Comparison of ENCODE assay signal across 21 cellular contexts in genomic region chr3:64677961-64678716, GRCh38. TPM values are rescaled to one million over a fixed set of nuclear protein-coding genes. Genes with fewer than 3 reads are reported as not detected.
DNase-seq lines count a peak whose midpoint lies in the region; ATAC-seq, FAIRE-seq and TF ChIP-seq lines count a peak whose summit lies in the region.
"Had no signal": no experiment of that assay in that cellular context is flagged by ENCODE, and none has a peak within 500 bp of the region (broad histone marks: within the 10 kb centered on the region; RNA-seq: fewer than 3 reads in every experiment).

No MANE protein-coding gene starts in this region.

- CTCF ChIA-PET in HepG2 (lab: Yijun Ruan, JAX; ENCODE audit: low intra/inter-chr PET ratio, low total read pairs), result no interaction called here

- H3K4me2 ChIP-seq in HepG2 (ENCODE audit: low read depth, low read length), result no peak overlapping the region

- TF ChIP-seq EP300 in HepG2 (IDR thresholded peaks at IDR 0.05; ENCODE audit: low read depth in 2 of 2, low read length in 2 of 2), result no peak
- no peak for TF ChIP-seq EP300 in HepG2 (CRISPR knock-in tag; IDR thresholded peaks at IDR 0.05; ENCODE audit: borderline replicate concordance)

- no peak for TF ChIP-seq POLR2A in HepG2 (IDR thresholded peaks at IDR 0.05; ENCODE audit: insufficient read depth in 1 of 2, low read depth in 2 of 2, low read length in 2 of 2)

- no peak for ATAC-seq in thoracic aorta (ENCODE audit: insufficient number of reproducible peaks, low FRiP score, low read depth)
- no peak for ATAC-seq in HepG2
- ATAC-seq in upper lobe of right lung, result no peak

- no peak for TF ChIP-seq RAD21 in HepG2 (CRISPR knock-in tag; IDR thresholded peaks at IDR 0.05)

- POLR2A ChIA-PET in HepG2 (lab: Yijun Ruan, JAX), result no interaction called here

- FAIRE-seq in bronchial epithelial cell (lab: Jason Lieb, UNC) (peak; percentile 32), HepG2 (lab: Jason Lieb, UNC) (no peak)

- DNase-seq in bronchial epithelial cell (ENCODE audit: low read depth) (no peak), thoracic aorta (ENCODE audit: low spot score) (no peak), HepG2 (ENCODE audit: low spot score) (no peak), upper lobe of right lung (no peak), DMS79 (lab: John Stamatoyannopoulos, UW) (no peak)
- DNase-seq: ACHN; C1 segment of cervical spinal cord; CD8-positive, alpha-beta memory T cell; DMS53; H7; KBM-7; NCI-H1105; NCI-H1694; NCI-H2081 treated with DMSO at 0.1 percent for 48 hours; NCI-H510A; NCI-H774; SHP77 had no signal

- no peak overlapping the region; the same call in 1 of the 2 replicates for H3K27ac ChIP-seq in HUES64 (ENCODE audit: low read depth, low read length)
- H3K27ac ChIP-seq in thoracic aorta, result peak overlapping the region; percentile 41 to 52
- H3K27ac ChIP-seq in HepG2 (ENCODE audit: extremely low read length, insufficient read depth, low read length), result no peak overlapping the region
- no peak overlapping the region for H3K27ac ChIP-seq in upper lobe of right lung
- H3K27ac ChIP-seq: HL-60 had no signal

- no peaks in the 10 kb centered on the region for H3K9me3 ChIP-seq in HUES64 (ENCODE audit: insufficient read depth, low read depth, low read length)
- no peaks in the 10 kb centered on the region for H3K9me3 ChIP-seq in iPS-18c (ENCODE audit: control insufficient read depth, insufficient read depth, low read length)
- H3K9me3 ChIP-seq in thoracic aorta, result no peaks in the 10 kb centered on the region
- H3K9me3 ChIP-seq in HepG2 (ENCODE audit: low read length), result no peaks in the 10 kb centered on the region
- H3K9me3 ChIP-seq in upper lobe of right lung, result no peaks in the 10 kb centered on the region

- intact Hi-C loops in HepG2 (cut with micrococcal nuclease; ENCODE audit: unreplicated experiment), result no loop called here
- intact Hi-C loops in upper lobe of right lung (cut with DNase I), result no loop called here

- H3K27me3 ChIP-seq in HUES64 (ENCODE audit: insufficient read depth, low read length) (peaks cover 43% of the 10 kb centered on the region), bronchial epithelial cell (ENCODE audit: control insufficient read depth, insufficient read depth, low read length) (no peaks in the 10 kb centered on the region), thoracic aorta (replicated peaks; ENCODE audit: insufficient read depth) (no peaks in the 10 kb centered on the region), HepG2 (ENCODE audit: control insufficient read depth in 1 of 2, insufficient read depth in 2 of 2, low read length in 2 of 2) (no peaks in the 10 kb centered on the region), upper lobe of right lung (no peaks in the 10 kb centered on the region)

- whole genome bisulfite sequencing in HUES64, result 43% methylated on average over 2 of the region's 2 CpGs
- WGBS in HepG2 (ENCODE audit: low lambda C conversion rate), result 80% methylated on average over 1 of the region's 2 CpGs

- H4K20me1 ChIP-seq in HepG2 (ENCODE audit: insufficient read depth, low read length), result no peaks in the 10 kb centered on the region

- H3K4me3 ChIP-seq in HUES64 (ENCODE audit: low read length), result peak overlapping the region; percentile 19; the same call in 1 of the 2 replicates
- no peak overlapping the region for H3K4me3 ChIP-seq in bronchial epithelial cell (ENCODE audit: low read depth, low read length)
- H3K4me3 ChIP-seq in iPS-18c (ENCODE audit: insufficient read depth, low read depth, low read length), result peak overlapping the region; percentile 22
- H3K4me3 ChIP-seq in thoracic aorta, result no peak overlapping the region
- no peak overlapping the region for H3K4me3 ChIP-seq in HepG2 (replicated peaks in 1 of 3; ENCODE audit: insufficient read depth in 1 of 3, low read depth in 2 of 3, low read length in 3 of 3)
- no peak overlapping the region for H3K4me3 ChIP-seq in upper lobe of right lung

- H2AFZ ChIP-seq in HepG2 (ENCODE audit: low read length), result no peak overlapping the region

- BruUV-seq in HepG2 (replicated peaks; lab: Mats Ljungman, UMichigan), result no TSS peak

- TF ChIP-seq CTCF in bronchial epithelial cell (IDR thresholded peaks at IDR 0.05; ENCODE audit: insufficient read depth, low read length, severe bottlenecking) (no peak), thoracic aorta (IDR thresholded peaks at IDR 0.05) (no peak), HepG2 (CRISPR knock-in tag; IDR thresholded peaks at IDR 0.05) (no peak), upper lobe of right lung (IDR thresholded peaks at IDR 0.05) (no peak)

- H3K4me1 ChIP-seq in HUES64 (ENCODE audit: insufficient read depth, low read length) (peaks cover 47% of the 10 kb centered on the region), thoracic aorta (ENCODE audit: control insufficient read depth in 1 of 2, low read depth in 2 of 2) (peaks cover 18 to 69% of the 10 kb centered on the region in 2 donors), HepG2 (ENCODE audit: insufficient read depth, low read length) (no peaks in the 10 kb centered on the region), upper lobe of right lung (no peaks in the 10 kb centered on the region)

- H3K9ac ChIP-seq in HUES64 (ENCODE audit: low read depth, low read length) (no peak overlapping the region), HepG2 (ENCODE audit: insufficient read depth, low read depth, low read length) (no peak overlapping the region)

- peaks cover 4% of the 10 kb centered on the region; the same call in 1 of the 2 replicates for H3K36me3 ChIP-seq in HUES64 (ENCODE audit: insufficient read depth, low read length)
- no peaks in the 10 kb centered on the region for H3K36me3 ChIP-seq in bronchial epithelial cell (ENCODE audit: control insufficient read depth, insufficient read depth, low read length)
- H3K36me3 ChIP-seq in thoracic aorta, result no peaks in the 10 kb centered on the region
- no peaks in the 10 kb centered on the region for H3K36me3 ChIP-seq in HepG2 (replicated peaks in 1 of 2; ENCODE audit: control insufficient read depth in 1 of 2, insufficient read depth in 2 of 2, low read length in 2 of 2)
- peaks cover 10% of the 10 kb centered on the region for H3K36me3 ChIP-seq in upper lobe of right lung

- in situ Hi-C loops in HepG2 (cut with HindIII; ENCODE audit: extremely low pct_ligation_motif_present, low pct_unique_long_range_greater_than_20kb), result no loop called here

- H3K79me2 ChIP-seq in HepG2 (ENCODE audit: insufficient read depth, low read length), result no peaks in the 10 kb centered on the region

TF ChIP-seq in HepG2, 621 proteins besides CTCF, POLR2A, EP300 and RAD21 (continues in another document):
- TF ChIP-seq MLLT10 (CRISPR knock-in tag; IDR thresholded peaks at IDR 0.05) (no peak), EHMT2 (IDR thresholded peaks at IDR 0.05; ENCODE audit: borderline replicate concordance, low read depth, low read length) (no peak), ZFYVE20 (CRISPR knock-in tag; IDR thresholded peaks at IDR 0.05; ENCODE audit: borderline replicate concordance, low read depth) (no peak), ZNF543 (CRISPR knock-in tag; IDR thresholded peaks at IDR 0.05) (no peak), MED1 (CRISPR knock-in tag; IDR thresholded peaks at IDR 0.05) (no peak), BCL6 (CRISPR knock-in tag; IDR thresholded peaks at IDR 0.05) (no peak), REXO4 (CRISPR knock-in tag; IDR thresholded peaks at IDR 0.05; ENCODE audit: borderline replicate concordance) (no peak)

RNA-seq across cellular contexts. Expression of gene ADAMTS9, which starts 9.7 kb away (rescaled TPM):
- 4.4 TPM for polyA plus RNA-seq in HUES64 (2013, experiment 1 of 2)
- 7.8 TPM for polyA plus RNA-seq in HUES64 (2013, experiment 2 of 2)
- total RNA-seq in bronchial epithelial cell, result 0.26 and 0.77 TPM in 2 replicates
- 100 to 1,000 TPM; 104 to 420 TPM for total RNA-seq in thoracic aorta
- 0.02 TPM in 1 of 2 replicates, not detected in the other for total RNA-seq in HepG2 (2016; rRNA removed; fragmentation: Illumina TruSeq; extraction: Trizol)
- not detected in 2 replicates for total RNA-seq in HepG2 (2016; cell fraction: cytosol; rRNA removed; fragmentation: Illumina TruSeq; extraction: Trizol; ENCODE audit: low read depth)
- 0.06 TPM in 1 of 2 replicates, not detected in the other for total RNA-seq in HepG2 (2016; cell fraction: insoluble cytoplasmic fraction; rRNA removed; fragmentation: Illumina TruSeq; extraction: Trizol)
- not detected in 2 replicates for total RNA-seq in HepG2 (2016; cell fraction: membrane; rRNA removed; fragmentation: Illumina TruSeq; extraction: Trizol)
- total RNA-seq in HepG2 (2016; cell fraction: nucleus; rRNA removed; fragmentation: Illumina TruSeq; extraction: Trizol), result 0.12 TPM in 1 of 2 replicates, not detected in the other
- 0.09 TPM in 1 of 2 replicates, not detected in the other for polyA plus RNA-seq in HepG2 (2011; rRNA removed)
- 0.01 TPM in 1 of 2 replicates, not detected in the other for polyA plus RNA-seq in HepG2 (2011; cell fraction: cytosol; rRNA removed)
- 0.02 and 0.05 TPM in 2 replicates for polyA plus RNA-seq in HepG2 (2011; cell fraction: nucleus; rRNA removed)
- polyA plus RNA-seq in HepG2 (2012), result 0.08 TPM in 1 of 2 replicates, not detected in the other
- not detected in 2 replicates for polyA plus RNA-seq in HepG2 (2016; cell fraction: cytosol; fragmentation: Illumina TruSeq; extraction: Trizol; ENCODE audit: low read depth)
- not detected in 2 replicates for polyA plus RNA-seq in HepG2 (2016; cell fraction: insoluble cytoplasmic fraction; fragmentation: Illumina TruSeq; extraction: Trizol; ENCODE audit: low read depth)
- polyA plus RNA-seq in HepG2 (2016; cell fraction: membrane; fragmentation: Illumina TruSeq; extraction: Trizol; ENCODE audit: low read depth), result not detected in 2 replicates
- polyA plus RNA-seq in HepG2 (2016; cell fraction: nucleus; fragmentation: Illumina TruSeq; extraction: Trizol; ENCODE audit: insufficient read depth, low read depth), result not detected in 2 replicates
- not detected in 2 replicates for polyA minus RNA-seq in HepG2 (2011; rRNA and poly(A)+ RNA removed; ENCODE audit: low replicate concordance)
- polyA minus RNA-seq in HepG2 (2011; cell fraction: cytosol; rRNA and poly(A)+ RNA removed), result not detected in 2 replicates
- 0.13 and 0.25 TPM in 2 replicates for polyA minus RNA-seq in HepG2 (2011; cell fraction: nucleus; rRNA and poly(A)+ RNA removed)
- total RNA-seq in upper lobe of right lung, result 30.1 TPM
- total RNA-seq: CD8-positive, alpha-beta memory T cell; OCI-LY7 had no signal
- polyA plus RNA-seq: CD8-positive, alpha-beta memory T cell had no signal

Comparison
In these comparisons a context has a peak if more than half of its experiments do, and no peak if none do; other contexts are left out.
1. H3K27ac ChIP-seq: peak in thoracic aorta (2 of 2); none in HUES64 (single experiment), HepG2 (single experiment) and upper lobe of right lung (single experiment).
2. H3K4me3 ChIP-seq: peak in HUES64 (single experiment) and iPS-18c (single experiment); none in bronchial epithelial cell (single experiment), thoracic aorta (single experiment), HepG2 (0 of 3) and upper lobe of right lung (single experiment).
3. RNA of gene ADAMTS9, which starts 9.7 kb away (total RNA-seq): 104 to 420 TPM in thoracic aorta and 30.1 TPM in upper lobe of right lung (single experiment); 0.26 to 0.77 TPM in bronchial epithelial cell and 0.02 to 0.12 TPM in HepG2; every median in the first group is over 10 times any median in the second.